ENCODE assay signal across 2 cellular contexts in the genomic region with DNA sequence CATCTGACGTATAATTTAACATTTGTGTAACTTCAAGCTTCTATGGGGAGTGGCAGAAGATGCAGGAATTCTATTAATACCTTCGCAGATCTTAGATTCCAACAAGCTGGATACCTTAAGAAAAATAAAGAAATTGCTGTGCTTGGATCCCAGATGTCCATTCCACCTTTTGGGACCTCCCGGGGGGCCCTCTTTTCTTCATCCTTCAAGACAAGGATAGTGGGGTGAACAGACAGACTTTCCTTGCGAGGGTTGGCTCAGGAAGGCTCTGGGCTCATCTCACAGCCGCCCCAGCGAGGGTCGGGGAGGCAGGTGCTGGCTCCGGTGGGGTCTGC.
TF ChIP-seq lines count a peak whose summit lies in the region.

No MANE protein-coding gene starts in this region.

TF ChIP-seq in SK-N-SH, 30 proteins besides CTCF, POLR2A, EP300 and RAD21:
- TF ChIP-seq, protein P1, sequence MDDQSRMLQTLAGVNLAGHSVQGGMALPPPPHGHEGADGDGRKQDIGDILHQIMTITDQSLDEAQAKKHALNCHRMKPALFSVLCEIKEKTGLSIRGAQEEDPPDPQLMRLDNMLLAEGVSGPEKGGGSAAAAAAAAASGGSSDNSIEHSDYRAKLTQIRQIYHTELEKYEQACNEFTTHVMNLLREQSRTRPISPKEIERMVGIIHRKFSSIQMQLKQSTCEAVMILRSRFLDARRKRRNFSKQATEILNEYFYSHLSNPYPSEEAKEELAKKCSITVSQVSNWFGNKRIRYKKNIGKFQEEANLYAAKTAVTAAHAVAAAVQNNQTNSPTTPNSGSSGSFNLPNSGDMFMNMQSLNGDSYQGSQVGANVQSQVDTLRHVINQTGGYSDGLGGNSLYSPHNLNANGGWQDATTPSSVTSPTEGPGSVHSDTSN (IDR thresholded peaks at IDR 0.05), result no peak
- no peak for TF ChIP-seq ZBTB33 (IDR thresholded peaks at IDR 0.05; ENCODE audit: borderline replicate concordance, low read depth)
- no peak for TF ChIP-seq EZH2phosphoT487 (IDR thresholded peaks at IDR 0.05; ENCODE audit: borderline replicate concordance, low read depth)
- TF ChIP-seq FOXM1 (IDR thresholded peaks at IDR 0.05; ENCODE audit: low read depth), result no peak
- TF ChIP-seq MXI1 (IDR thresholded peaks at IDR 0.05; ENCODE audit: low read depth, low read length), result no peak
- TF ChIP-seq NFIC (IDR thresholded peaks at IDR 0.05; ENCODE audit: borderline replicate concordance), result no peak
- TF ChIP-seq USF2 (IDR thresholded peaks at IDR 0.05; ENCODE audit: borderline replicate concordance, low read depth, low read length), result no peak
- no peak for TF ChIP-seq JUND (IDR thresholded peaks at IDR 0.05)
- TF ChIP-seq RCOR1 (IDR thresholded peaks at IDR 0.05; ENCODE audit: low read length), result no peak
- no peak for TF ChIP-seq RFX5 (IDR thresholded peaks at IDR 0.05; ENCODE audit: low read length)
- TF ChIP-seq, protein P2, sequence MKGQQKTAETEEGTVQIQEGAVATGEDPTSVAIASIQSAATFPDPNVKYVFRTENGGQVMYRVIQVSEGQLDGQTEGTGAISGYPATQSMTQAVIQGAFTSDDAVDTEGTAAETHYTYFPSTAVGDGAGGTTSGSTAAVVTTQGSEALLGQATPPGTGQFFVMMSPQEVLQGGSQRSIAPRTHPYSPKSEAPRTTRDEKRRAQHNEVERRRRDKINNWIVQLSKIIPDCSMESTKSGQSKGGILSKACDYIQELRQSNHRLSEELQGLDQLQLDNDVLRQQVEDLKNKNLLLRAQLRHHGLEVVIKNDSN (IDR thresholded peaks at IDR 0.05; ENCODE audit: borderline replicate concordance, low read depth), result no peak
- no peak for TF ChIP-seq ELF1 (IDR thresholded peaks at IDR 0.05)
- no peak for TF ChIP-seq TCF12 (IDR thresholded peaks at IDR 0.05)
- no peak for TF ChIP-seq NRF1 (IDR thresholded peaks at IDR 0.05; ENCODE audit: low read depth, low read length)
- TF ChIP-seq, protein P3, sequence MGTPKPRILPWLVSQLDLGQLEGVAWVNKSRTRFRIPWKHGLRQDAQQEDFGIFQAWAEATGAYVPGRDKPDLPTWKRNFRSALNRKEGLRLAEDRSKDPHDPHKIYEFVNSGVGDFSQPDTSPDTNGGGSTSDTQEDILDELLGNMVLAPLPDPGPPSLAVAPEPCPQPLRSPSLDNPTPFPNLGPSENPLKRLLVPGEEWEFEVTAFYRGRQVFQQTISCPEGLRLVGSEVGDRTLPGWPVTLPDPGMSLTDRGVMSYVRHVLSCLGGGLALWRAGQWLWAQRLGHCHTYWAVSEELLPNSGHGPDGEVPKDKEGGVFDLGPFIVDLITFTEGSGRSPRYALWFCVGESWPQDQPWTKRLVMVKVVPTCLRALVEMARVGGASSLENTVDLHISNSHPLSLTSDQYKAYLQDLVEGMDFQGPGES (IDR thresholded peaks at IDR 0.05; ENCODE audit: low read depth, low read length), result no peak
- TF ChIP-seq TAF1 (IDR thresholded peaks at IDR 0.05; ENCODE audit: borderline replicate concordance, low read depth, low read length), result no peak
- no peak for TF ChIP-seq POLR2AphosphoS5 (IDR thresholded peaks at IDR 0.05; ENCODE audit: low read depth, low read length)

TF ChIP-seq in SK-N-SH treated with all-trans-retinoic acid at 6 μM for 48 hours, 23 proteins besides CTCF, POLR2A, EP300 and RAD21 (continued from another document):
- TF ChIP-seq TSHZ2 (CRISPR knock-in tag; IDR thresholded peaks at IDR 0.05), result no peak
- TF ChIP-seq, protein P4, sequence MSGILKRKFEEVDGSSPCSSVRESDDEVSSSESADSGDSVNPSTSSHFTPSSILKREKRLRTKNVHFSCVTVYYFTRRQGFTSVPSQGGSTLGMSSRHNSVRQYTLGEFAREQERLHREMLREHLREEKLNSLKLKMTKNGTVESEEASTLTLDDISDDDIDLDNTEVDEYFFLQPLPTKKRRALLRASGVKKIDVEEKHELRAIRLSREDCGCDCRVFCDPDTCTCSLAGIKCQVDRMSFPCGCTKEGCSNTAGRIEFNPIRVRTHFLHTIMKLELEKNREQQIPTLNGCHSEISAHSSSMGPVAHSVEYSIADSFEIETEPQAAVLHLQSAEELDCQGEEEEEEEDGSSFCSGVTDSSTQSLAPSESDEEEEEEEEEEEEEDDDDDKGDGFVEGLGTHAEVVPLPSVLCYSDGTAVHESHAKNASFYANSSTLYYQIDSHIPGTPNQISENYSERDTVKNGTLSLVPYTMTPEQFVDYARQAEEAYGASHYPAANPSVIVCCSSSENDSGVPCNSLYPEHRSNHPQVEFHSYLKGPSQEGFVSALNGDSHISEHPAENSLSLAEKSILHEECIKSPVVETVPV (CRISPR knock-in tag; IDR thresholded peaks at IDR 0.05), result no peak
